8 cellular contexts compared by ENCODE assay signal in the genomic region with DNA sequence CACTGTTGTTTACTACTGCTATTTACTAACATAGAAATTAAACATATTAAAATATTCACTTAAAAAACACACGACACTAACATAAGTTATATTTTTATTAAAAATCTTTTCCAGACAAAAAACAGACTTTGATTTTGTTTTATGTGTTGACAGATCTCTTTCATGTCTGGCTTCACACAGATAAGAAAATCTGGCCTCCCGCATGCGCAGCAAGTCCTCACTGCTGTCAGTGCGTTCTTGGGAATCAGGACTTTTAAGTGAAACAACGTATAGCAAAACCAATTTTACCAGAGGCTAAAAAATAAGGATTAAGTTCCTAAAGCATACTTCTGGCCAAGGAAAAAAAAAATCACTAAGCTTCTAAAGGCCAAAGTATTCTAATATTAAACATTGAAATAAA. TPM values are rescaled to one million over a fixed set of nuclear protein-coding genes. Genes with fewer than 3 reads are reported as not detected.
DNase-seq lines count a peak whose midpoint lies in the region; ATAC-seq, FAIRE-seq and TF ChIP-seq lines count a peak whose summit lies in the region.

No MANE protein-coding gene starts in this region.

- no peaks in the 10 kb centered on the region for H3K9me3 ChIP-seq in GM23248 (ENCODE audit: low read depth)
- H3K9me3 ChIP-seq in SJCRH30 (replicated peaks) = no peaks in the 10 kb centered on the region
- no peaks in the 10 kb centered on the region for H3K9me3 ChIP-seq in effector memory CD4-positive, alpha-beta T cell (ENCODE audit: control insufficient read depth, low read length)
- H3K9me3 ChIP-seq in neuronal stem cell (replicated peaks in 1 of 2; ENCODE audit: control insufficient read depth in 2 of 2, insufficient read depth in 1 of 2, low read depth in 1 of 2, low read length in 2 of 2) = peaks cover 1 to 4% of the 10 kb centered on the region in 2 donors

- H3K27me3 ChIP-seq in GM23248 (replicated peaks; ENCODE audit: insufficient read depth) (no peaks in the 10 kb centered on the region), SJCRH30 (no peaks in the 10 kb centered on the region), neuronal stem cell (ENCODE audit: control insufficient read depth in 3 of 3, insufficient read depth in 3 of 3, low read depth in 1 of 3, low read length in 3 of 3) (no peaks in the 10 kb centered on the region)
- no peaks in the 10 kb centered on the region for H3K27me3 ChIP-seq in effector memory CD4-positive, alpha-beta T cell (replicated peaks; ENCODE audit: control insufficient read depth, insufficient read depth, low read length, poor library complexity, severe bottlenecking)

- DNase-seq in GM23248 = peak; percentile 43
- no peak for DNase-seq in SJCRH30
- no peak for DNase-seq in effector memory CD4-positive, alpha-beta T cell
- DNase-seq in neuronal stem cell (ENCODE audit: low spot score) = no peak
- DNase-seq in NCI-H226 = no peak
- DNase-seq in NCI-H2029 treated with DMSO at 0.1 percent for 48 hours (lab: John Stamatoyannopoulos, UW) = no peak
- no peak for DNase-seq in GM12891 (ENCODE audit: insufficient read length, low spot score)

- no peak overlapping the region for H2BK5ac ChIP-seq in neuronal stem cell (ENCODE audit: low read length)

- no peak overlapping the region for H3K18ac ChIP-seq in neuronal stem cell (ENCODE audit: low read length)

- H2BK15ac ChIP-seq in neuronal stem cell (ENCODE audit: low read length) = no peak overlapping the region

- peaks cover 31% of the 10 kb centered on the region for H3K4me1 ChIP-seq in GM23248 (ENCODE audit: insufficient read depth)
- no peaks in the 10 kb centered on the region for H3K4me1 ChIP-seq in SJCRH30
- H3K4me1 ChIP-seq in effector memory CD4-positive, alpha-beta T cell (ENCODE audit: control insufficient read depth, insufficient read depth, low read length, poor library complexity, severe bottlenecking) = peaks cover 27% of the 10 kb centered on the region
- H3K4me1 ChIP-seq in neuronal stem cell (ENCODE audit: control insufficient read depth in 2 of 2, insufficient read depth in 1 of 2, low read depth in 1 of 2, low read length in 2 of 2) = peaks cover 10 to 18% of the 10 kb centered on the region in 2 donors

- H3K9ac ChIP-seq in GM23248 (peak overlapping the region; percentile 96), neuronal stem cell (ENCODE audit: low read depth, low read length, poor library complexity) (no peak overlapping the region)

- H3K4me2 ChIP-seq in GM23248 (ENCODE audit: unreplicated experiment) = peak overlapping the region; percentile 94
- H3K4me2 ChIP-seq in neuronal stem cell (ENCODE audit: insufficient read depth, low read length, poor library complexity, severe bottlenecking) = peak overlapping the region; percentile 52

- H3K4ac ChIP-seq in neuronal stem cell (ENCODE audit: low read length) = no peak overlapping the region

- no peak overlapping the region for H4K91ac ChIP-seq in neuronal stem cell (ENCODE audit: low read depth, low read length, poor library complexity)

- H4K8ac ChIP-seq in neuronal stem cell (ENCODE audit: low read depth, low read length) = no peak overlapping the region

- H2AFZ ChIP-seq in GM23248 = peak overlapping the region; percentile 78
- H2AFZ ChIP-seq in neuronal stem cell (ENCODE audit: low read length) = no peak overlapping the region

- H3K36me3 ChIP-seq in GM23248 (ENCODE audit: low read depth) (0 out of 2 replicates have a peak, but pooled peaks cover 9% of the 10 kb centered on the region), SJCRH30 (peaks cover 20% of the 10 kb centered on the region), neuronal stem cell (replicated peaks in 1 of 2; ENCODE audit: control insufficient read depth in 2 of 2, insufficient read depth in 2 of 2, low read length in 2 of 2) (peaks cover 5 to 72% of the 10 kb centered on the region in 2 donors)
- peaks cover 4% of the 10 kb centered on the region for H3K36me3 ChIP-seq in effector memory CD4-positive, alpha-beta T cell (ENCODE audit: control insufficient read depth, insufficient read depth, low read length)

- no peak overlapping the region for H2BK120ac ChIP-seq in neuronal stem cell (ENCODE audit: low read depth, low read length)

- in situ Hi-C loops in GM23248 (cut with MboI) = no loop called here

- peaks cover 22% of the 10 kb centered on the region for H3F3A ChIP-seq in GM23248 (ENCODE audit: insufficient read depth)

- no peaks in the 10 kb centered on the region for H3K9me2 ChIP-seq in GM23248 (ENCODE audit: insufficient read depth)

- H4K20me1 ChIP-seq in GM23248 (ENCODE audit: insufficient read depth) = no peaks in the 10 kb centered on the region; the same call in 1 of the 2 replicates

- H3K27ac ChIP-seq in GM23248 = peak overlapping the region; percentile 97
- no peak overlapping the region for H3K27ac ChIP-seq in SJCRH30
- H3K27ac ChIP-seq in effector memory CD4-positive, alpha-beta T cell (ENCODE audit: insufficient read depth, low read length, poor library complexity, severe bottlenecking) = peak overlapping the region; percentile 93
- H3K27ac ChIP-seq in neuronal stem cell (replicated peaks; ENCODE audit: low read length) = peak overlapping the region; percentile 100

- H3K4me3 ChIP-seq in GM23248 (peak overlapping the region; percentile 91), SJCRH30 (peak overlapping the region; percentile 70), neuronal stem cell (ENCODE audit: low read length in 2 of 2) (peak overlapping the region; percentile 83 to 100)
- H3K4me3 ChIP-seq in effector memory CD4-positive, alpha-beta T cell (ENCODE audit: insufficient read depth, low read depth, low read length, poor library complexity, severe bottlenecking) = peak overlapping the region; percentile 81

- no peak overlapping the region for H3K14ac ChIP-seq in neuronal stem cell (ENCODE audit: low read length)

- no peak for FAIRE-seq in GM12891 (lab: Jason Lieb, UNC)

- no peak for ATAC-seq in GM18870 (IDR thresholded peaks at IDR 0.05; ENCODE audit: unreplicated experiment)

- H2BK12ac ChIP-seq in neuronal stem cell (ENCODE audit: low read length) = no peak overlapping the region

- peaks cover 81% of the 10 kb centered on the region for H3K79me2 ChIP-seq in GM23248 (ENCODE audit: insufficient read depth)

- TF ChIP-seq POLR2A in GM12891 (IDR thresholded peaks at IDR 0.05; ENCODE audit: low read depth, low read length) = no peak

- H3K23ac ChIP-seq in neuronal stem cell (ENCODE audit: low read depth, low read length, poor library complexity) = no peak overlapping the region

- WGBS in GM23248 (ENCODE audit: low coverage in 1 of 2, low lambda C conversion rate in 2 of 2, missing lambda C conversion rate in 2 of 2), 2 experiments = 16 to 19% methylated on average over 5 of the region's 5 CpGs
- WGBS in neuronal stem cell (ENCODE audit: extremely low coverage in 2 of 2, insufficient read length in 2 of 2, insufficient replicate concordance in 1 of 2), 2 donors = 100% methylated on average over 1 of the region's 5 CpGs; no CpG with 5 or more reads in 1 of the 2 donors

- H3K79me1 ChIP-seq in neuronal stem cell (ENCODE audit: low read depth, low read length) = peaks cover 5% of the 10 kb centered on the region

- H2AK5ac ChIP-seq in neuronal stem cell (ENCODE audit: low read depth, low read length) = no peak overlapping the region

TF ChIP-seq in GM12891, 5 proteins besides CTCF, POLR2A, EP300 and RAD21:
- TF ChIP-seq POLR2AphosphoS5 (IDR thresholded peaks at IDR 0.05; ENCODE audit: low read depth, low read length) = no peak
- no peak for TF ChIP-seq POU2F2 (IDR thresholded peaks at IDR 0.05; ENCODE audit: low read depth, low read length)
- no peak for TF ChIP-seq SPI1 (IDR thresholded peaks at IDR 0.05; ENCODE audit: low read depth, low read length)
- no peak for TF ChIP-seq PAX5 (IDR thresholded peaks at IDR 0.05; ENCODE audit: insufficient read depth, low read length, severe bottlenecking)
- TF ChIP-seq TAF1 (IDR thresholded peaks at IDR 0.05; ENCODE audit: low read depth, low read length) = no peak

RNA-seq across cellular contexts. Expression of a gene that starts 1.2 kb away (rescaled TPM):
- total RNA-seq in GM23248 (2014; rRNA removed; shearing (Covaris generic)) = 33.7 and 41.9 TPM in 2 replicates
- 41.6 and 42.9 TPM in 2 replicates for polyA plus RNA-seq in GM23248 (2016; fragmentation: Nextera tagmentation; extraction: Ambion mirVana)
- 66.8 and 70.0 TPM in 2 replicates for total RNA-seq in SJCRH30 (2014; rRNA removed; shearing (Covaris generic))
- polyA plus RNA-seq in neuronal stem cell (2013, experiment 1 of 2) = 161 TPM
- polyA plus RNA-seq in neuronal stem cell (2013, experiment 2 of 2) = 163 TPM
- polyA plus RNA-seq in GM12891 (2012; ENCODE audit: low read depth, missing spikeins) = 76.3 TPM

RNA-seq across cellular contexts. Expression of a gene that starts 6.0 kb away (rescaled TPM):
- 12.8 and 16.5 TPM in 2 replicates for total RNA-seq in GM23248 (2014; rRNA removed; shearing (Covaris generic))
- polyA plus RNA-seq in GM23248 (2016; fragmentation: Nextera tagmentation; extraction: Ambion mirVana) = 11.5 and 13.7 TPM in 2 replicates
- total RNA-seq in SJCRH30 (2014; rRNA removed; shearing (Covaris generic)) = 5.6 and 6.1 TPM in 2 replicates
- 7.2 TPM for polyA plus RNA-seq in neuronal stem cell (2013, experiment 1 of 2)
- 7.3 TPM for polyA plus RNA-seq in neuronal stem cell (2013, experiment 2 of 2)
- 4.0 TPM for polyA plus RNA-seq in GM12891 (2012; ENCODE audit: low read depth, missing spikeins)

RNA-seq across cellular contexts. Expression of a gene that starts 24.5 kb away (rescaled TPM):
- not detected in 2 replicates for total RNA-seq in GM23248 (2014; rRNA removed; shearing (Covaris generic))
- not detected in 2 replicates for polyA plus RNA-seq in GM23248 (2016; fragmentation: Nextera tagmentation; extraction: Ambion mirVana)
- not detected in 2 replicates for total RNA-seq in SJCRH30 (2014; rRNA removed; shearing (Covaris generic))
- polyA plus RNA-seq in neuronal stem cell (2013, experiment 1 of 2) = 0.03 TPM
- polyA plus RNA-seq in neuronal stem cell (2013, experiment 2 of 2) = not detected
- not detected for polyA plus RNA-seq in GM12891 (2012; ENCODE audit: low read depth, missing spikeins)
